ENCODE assay signal across 8 cellular contexts in the genomic region with DNA sequence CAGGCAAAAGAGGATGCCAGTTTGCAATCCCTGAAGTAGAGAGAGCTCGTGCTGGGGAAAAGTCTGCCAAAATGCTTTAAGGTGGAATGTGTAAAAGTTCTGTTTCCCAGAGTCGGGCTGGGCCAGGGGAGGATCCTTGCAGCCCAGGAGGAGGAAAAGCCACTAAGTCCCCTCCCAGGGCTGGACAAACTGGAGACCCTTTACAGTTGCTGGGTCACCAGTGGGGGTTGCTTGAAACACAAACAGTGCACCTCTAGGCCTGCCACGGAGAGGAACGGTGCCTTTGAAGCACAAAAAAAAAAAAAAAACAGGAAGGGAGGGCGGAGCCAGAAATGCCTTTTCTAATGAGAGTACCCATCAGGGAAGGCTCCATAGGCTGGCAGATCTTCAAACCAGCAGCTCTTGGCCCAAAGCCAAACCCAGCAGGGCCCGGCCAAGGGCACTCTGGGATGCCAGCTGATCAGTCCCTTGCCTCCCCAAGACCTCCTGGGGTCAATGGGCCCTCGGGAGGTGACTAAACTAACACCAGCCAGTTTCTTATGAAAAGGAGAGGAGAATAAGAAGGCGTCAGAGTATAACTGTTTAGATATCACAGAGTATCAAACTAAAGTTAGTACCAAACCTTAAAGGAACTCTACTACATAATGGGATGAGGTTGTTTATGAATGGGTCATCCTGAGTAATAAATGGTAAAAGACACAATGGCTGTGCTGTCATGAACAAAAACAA. TPM values are rescaled to one million over a fixed set of nuclear protein-coding genes. Genes with fewer than 3 reads are reported as not detected.
DNase-seq lines count a peak whose midpoint lies in the region; ATAC-seq and TF ChIP-seq lines count a peak whose summit lies in the region.

No MANE protein-coding gene starts in this region.

- no peaks in the 10 kb centered on the region for H3K36me3 Mint-ChIP-seq in brain

- H3K27me3 ChIP-seq in MG63 (no peaks in the 10 kb centered on the region), iPS-15b (ENCODE audit: control insufficient read depth, insufficient read depth, low read length) (peaks cover 5% of the 10 kb centered on the region)

- peak overlapping the region; percentile 41 for H3K9ac ChIP-seq in iPS-15b (ENCODE audit: low read depth, low read length)

- peaks cover 41% of the 10 kb centered on the region for H3K4me1 Mint-ChIP-seq in brain

- no peak for ATAC-seq in HG03196 (IDR thresholded peaks at IDR 0.05; ENCODE audit: unreplicated experiment)

- peaks cover 13% of the 10 kb centered on the region for H3K4me1 ChIP-seq in iPS-15b (ENCODE audit: control insufficient read depth, insufficient read depth, low read length)

- peaks cover 11% of the 10 kb centered on the region for H3K27me3 Mint-ChIP-seq in brain

- H3K27ac Mint-ChIP-seq in brain: peak overlapping the region; percentile 61 to 99 (median 91)

- peak; percentile 62 for DNase-seq in NK-92 treated with Interleukin-12 subunit alpha and Interleukin-12 subunit beta, amount 100 ng/mL, for 24 hours (lab: John Stamatoyannopoulos, UW)
- DNase-seq in NK-92 (lab: John Stamatoyannopoulos, UW; ENCODE audit: unreplicated experiment) (no peak), MG63 (peak; percentile 81), SK-N-DZ (ENCODE audit: low spot score) (peak; percentile 24), retina (peak; percentile 54)

- no peaks in the 10 kb centered on the region for H3K9me3 Mint-ChIP-seq in brain

- peak overlapping the region; percentile 32 to 89 (median 77) for H3K4me3 Mint-ChIP-seq in brain

- no peak for TF ChIP-seq CTCF in brain (conservative IDR thresholded peaks at IDR 0.05)

- H3K4me3 ChIP-seq in MG63 (no peak overlapping the region), iPS-15b (ENCODE audit: low read depth, low read length) (peak overlapping the region; percentile 11)

- H3K9me3 ChIP-seq in MG63 (no peaks in the 10 kb centered on the region), iPS-15b (ENCODE audit: control insufficient read depth, insufficient read depth, low read length) (no peaks in the 10 kb centered on the region)

- H3K36me3 ChIP-seq in MG63: no peaks in the 10 kb centered on the region
- no peaks in the 10 kb centered on the region for H3K36me3 ChIP-seq in iPS-15b (ENCODE audit: control insufficient read depth, insufficient read depth, low read length)

RNA-seq across cellular contexts. Expression of gene HLA-A, which starts 23.7 kb away (rescaled TPM):
- total RNA-seq in MG63 (2014; rRNA removed; shearing (Covaris generic); ENCODE audit: low replicate concordance): 139 and 315 TPM in 2 replicates
- polyA plus RNA-seq in SK-N-DZ (2014; cell fraction: cytosol; rRNA removed): 35.3 and 39.6 TPM in 2 replicates
- polyA plus RNA-seq in SK-N-DZ (2014; cell fraction: nucleus; rRNA removed): 41.1 and 48.8 TPM in 2 replicates
- 522 TPM for polyA plus RNA-seq in brain (ENCODE audit: insufficient read depth, low read depth, low replicate concordance)
